8 cellular contexts compared by ENCODE assay signal in the genomic region with DNA sequence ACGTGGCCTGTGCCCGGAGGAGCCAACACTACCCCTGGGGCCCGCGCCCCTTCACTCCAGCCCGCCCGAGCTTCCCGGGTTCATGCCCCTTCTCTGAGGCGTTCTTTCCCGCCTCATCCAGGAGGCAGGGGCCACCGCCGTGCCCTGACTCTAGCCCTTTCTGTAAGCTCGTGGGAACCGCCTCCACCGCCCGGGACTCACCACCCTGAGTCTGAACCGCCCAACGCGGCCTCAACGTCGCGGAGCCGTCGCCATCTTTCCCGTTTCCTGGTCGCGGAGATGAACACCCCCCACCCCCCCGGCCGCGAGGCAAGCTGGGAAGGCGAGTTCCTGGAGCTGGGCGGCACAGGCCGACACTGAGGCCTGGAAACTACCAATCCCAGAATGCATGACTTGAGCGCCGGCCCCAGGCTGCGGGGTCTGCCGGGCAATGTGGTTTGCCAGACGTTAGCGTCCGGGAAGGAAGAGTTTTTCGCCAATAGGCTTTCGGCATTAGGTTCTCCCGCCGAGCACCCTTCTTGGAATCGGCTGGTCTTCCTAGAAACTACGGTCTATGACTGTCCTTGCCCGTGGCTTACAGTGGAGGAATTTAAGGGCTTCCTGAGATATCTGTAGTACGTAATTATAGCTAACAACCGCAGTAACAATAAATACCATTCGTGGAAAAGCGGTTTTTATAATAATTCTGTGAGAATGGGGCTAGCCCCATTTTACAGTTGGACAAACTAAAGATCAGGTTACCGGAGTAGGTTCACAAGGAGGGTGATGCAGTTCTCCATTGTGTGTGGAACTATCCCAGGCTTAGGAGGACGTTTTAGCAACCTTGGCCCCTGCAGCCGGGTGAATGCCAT. TPM values are rescaled to one million over a fixed set of nuclear protein-coding genes. Genes with fewer than 3 reads are reported as not detected.
A peak's percentile ranks its signal among the peaks of the same experiment; 100 is the strongest.
DNase-seq lines count a peak whose midpoint lies in the region; ATAC-seq and TF ChIP-seq lines count a peak whose summit lies in the region.

TSS of gene DDX23 (minus strand) at position 281 of the 851 bp plus-strand sequence. CDS start 6,381 bp downstream, outside the sequence.

- peak within 1 kb of the TSS; percentile 93 for H3K27ac Mint-ChIP-seq in activated B cell treated with CpG ODN at 0.5 μM for 24 hours

- CTCF ChIA-PET in activated B cell treated with CpG ODN at 0.5 μM for 24 hours (lab: Charles Lee), result interaction anchor here (0.7 to 8.5 kb wide), 24 partner anchors 13 to 246 kb away, joined by 3 to 207 read pairs (median 5); partner anchors contain the start of genes ARF3, FKBP11, RND1 and WNT1

- peak; percentile 86 for TF ChIP-seq POLR2A in GM18951 (IDR thresholded peaks at IDR 0.05; ENCODE audit: extremely low read depth, insufficient read depth, insufficient read length)

- H3K9me3 Mint-ChIP-seq in activated B cell treated with CpG ODN at 0.5 μM for 24 hours, result no peaks in the 10 kb centered on the region

- DNase-seq in AG08395 (ENCODE audit: low spot score) (peak; percentile 98), NCI-H345 (lab: John Stamatoyannopoulos, UW) (peak; percentile 81), activated B cell treated with CpG ODN at 0.5 μM for 24 hours (peak; percentile 75), caudate nucleus (lab: John Stamatoyannopoulos, UW) (peak; percentile 54 to 98 (median 94)), inferior parietal cortex (ENCODE audit: extremely low spot score) (peak; percentile 93)
- peak; percentile 85 for DNase-seq in stimulated activated CD4-positive, alpha-beta T cell treated with anti-CD3 and anti-CD28 coated beads, Interleukin-12 subunit alpha, Interleukin-12 subunit beta, amount 100 ng/mL, for 24 hours (ENCODE audit: low read depth in 2 of 2)

- H3K4me1 Mint-ChIP-seq in activated B cell treated with CpG ODN at 0.5 μM for 24 hours, result peaks cover 36% of the 10 kb centered on the region

- ATAC-seq in HG03196 (IDR thresholded peaks at IDR 0.05; ENCODE audit: unreplicated experiment) (peak; percentile 95), activated B cell treated with CpG ODN at 0.5 μM for 24 hours (ENCODE audit: low read depth) (peak; percentile 98)

- H3K27ac ChIP-seq in caudate nucleus (ENCODE audit: low read depth, low read length), result peak within 1 kb of the TSS; percentile 84

- POLR2A ChIA-PET in activated B cell treated with CpG ODN at 0.5 μM for 24 hours (lab: Charles Lee), result interaction anchor here (0.5 to 4.0 kb wide), 34 partner anchors 13 to 1706 kb away, joined by 3 to 53 read pairs (median 4); partner anchors contain the start of genes ARF3, CACNB3, CCNT1 and FKBP11

- in situ Hi-C loops in GM18951 (cut with MboI; ENCODE audit: low sequenced_read_pairs, unreplicated experiment), result no loop called here

- H3K4me3 Mint-ChIP-seq in activated B cell treated with CpG ODN at 0.5 μM for 24 hours, result peak within 1 kb of the TSS; percentile 98

- peaks cover 25% of the 10 kb centered on the region for H3K36me3 Mint-ChIP-seq in activated B cell treated with CpG ODN at 0.5 μM for 24 hours (ENCODE audit: low read depth)

- intact Hi-C loops in activated B cell treated with CpG ODN at 0.5 μM for 24 hours (cut with micrococcal nuclease), result loop anchor here (1.0 to 5.0 kb wide), 5 partner anchors 13 to 280 kb away; partner anchors contain the start of genes CACNB3, PRKAG1, RND1 and TUBA1B

- no peak for TF ChIP-seq CTCF in activated B cell treated with CpG ODN at 0.5 μM for 24 hours (IDR thresholded peaks at IDR 0.05)

- no peaks in the 10 kb centered on the region for H3K27me3 Mint-ChIP-seq in activated B cell treated with CpG ODN at 0.5 μM for 24 hours

RNA-seq across cellular contexts. Expression of gene DDX23, which starts in this region (rescaled TPM):
- 116 and 118 TPM in 2 replicates for total RNA-seq in activated B cell treated with CpG ODN at 0.5 μM for 24 hours

Comparison
In these comparisons a context has a peak if more than half of its experiments do, and no peak if none do; other contexts are left out.
1. Peak in every context shown above with its lines: DNase-seq, ATAC-seq and H3K27ac ChIP-seq.